Comparison of ENCODE assay signal across 8 cellular contexts in genomic region chr11:114400222-114400973, GRCh38. TPM values are rescaled to one million over a fixed set of nuclear protein-coding genes. Genes with fewer than 3 reads are reported as not detected.
DNase-seq lines count a peak whose midpoint lies in the region; ATAC-seq and TF ChIP-seq lines count a peak whose summit lies in the region.

TSS of gene C11orf71 (minus strand) at chr11:114400511. CDS start at chr11:114400331, 180 bp downstream.
TSS of gene RBM7 (plus strand) at chr11:114400666. CDS start at chr11:114400672, 6 bp downstream.

- no peaks in the 10 kb centered on the region for H3F3A ChIP-seq in PC-3 (ENCODE audit: low read length, unreplicated experiment)

- H3K36me3 ChIP-seq in PC-3 (ENCODE audit: low read depth, low read length) (peaks cover 21% of the 10 kb centered on the region), muscle layer of colon (ENCODE audit: insufficient read depth, low read length) (peaks cover 6% of the 10 kb centered on the region)

- peak; percentile 99 for DNase-seq in DMS53 (lab: John Stamatoyannopoulos, UW)
- peak; percentile 100 for DNase-seq in PC-3
- peak; percentile 97 for DNase-seq in activated T-cell treated with anti-CD3 and anti-CD28 coated beads, Interleukin-2, amount 50 U/mL, for 4 hours
- peak; percentile 95 for DNase-seq in stimulated activated CD8-positive, alpha-beta memory T cell treated with anti-CD3 and anti-CD28 coated beads, Interleukin-7, amount 100 ng/mL, for 24 hours (ENCODE audit: low read depth)

- TF ChIP-seq EP300 in Ishikawa (IDR thresholded peaks at IDR 0.05; ENCODE audit: borderline replicate concordance) = no peak

- H3K27ac ChIP-seq in PC-3 (ENCODE audit: low read length) (peak within 1 kb of the TSS; percentile 92), muscle layer of colon (ENCODE audit: low read depth, low read length) (peak within 1 kb of the TSS; percentile 56)

- TF ChIP-seq CTCF in PC-3 (conservative IDR thresholded peaks at IDR 0.05; ENCODE audit: low read depth, low read length) = peak; percentile 17; the same call in 1 of the 2 replicates

- no peaks in the 10 kb centered on the region for H3K9me3 Mint-ChIP-seq in activated T-cell treated with anti-CD3 and anti-CD28 coated beads, Interleukin-2, amount 50 U/mL, for 4 hours

- peaks cover 49% of the 10 kb centered on the region for H3K4me1 Mint-ChIP-seq in activated T-cell treated with anti-CD3 and anti-CD28 coated beads, Interleukin-2, amount 50 U/mL, for 4 hours (ENCODE audit: low read depth)

- H3K4me3 ChIP-seq in PC-3 (ENCODE audit: low read length) (peak within 1 kb of the TSS; percentile 94), muscle layer of colon (ENCODE audit: low read depth in 1 of 2, low read length in 2 of 2) (peak within 1 kb of the TSS; percentile 82 to 90)

- intact Hi-C loops in PC-3 (cut with micrococcal nuclease) = loop anchor here (1.0 to 5.0 kb wide), 3 partner anchors 39 to 162 kb away; partner anchors contain the start of gene REXO2

- no peaks in the 10 kb centered on the region for H3K9me2 ChIP-seq in PC-3 (replicated peaks; ENCODE audit: low read length)

- ATAC-seq in GM21576 (IDR thresholded peaks at IDR 0.05; ENCODE audit: unreplicated experiment) (peak; percentile 95), PC-3 (peak; percentile 88), esophagus mucosa (peak; percentile 98)
- peak; percentile 94 to 96 for ATAC-seq in activated T-cell treated with anti-CD3 and anti-CD28 coated beads, Interleukin-2, amount 50 U/mL, for 4 hours

- H3K9ac ChIP-seq in PC-3 (ENCODE audit: low read length) (peak within 1 kb of the TSS; percentile 98), muscle layer of colon (ENCODE audit: low read length) (peak within 1 kb of the TSS; percentile 98)

- H3K9me3 ChIP-seq in PC-3 (ENCODE audit: low read length) (no peaks in the 10 kb centered on the region), muscle layer of colon (ENCODE audit: low read length) (no peaks in the 10 kb centered on the region)

- POLR2A ChIA-PET in PC-3 (lab: Charles Lee; ENCODE audit: unreplicated experiment) = no interaction called here

- H3K4me1 ChIP-seq in PC-3 (ENCODE audit: insufficient read depth, low read length) = peaks cover 40% of the 10 kb centered on the region
- H3K4me1 ChIP-seq in muscle layer of colon (ENCODE audit: insufficient read depth, low read length) = peaks cover 43% of the 10 kb centered on the region

- H3K4me2 ChIP-seq in PC-3 (ENCODE audit: low read length) = peak within 1 kb of the TSS; percentile 80

- CTCF ChIA-PET in PC-3 (lab: Charles Lee) = no interaction called here

- no peaks in the 10 kb centered on the region for H3K27me3 Mint-ChIP-seq in activated T-cell treated with anti-CD3 and anti-CD28 coated beads, Interleukin-2, amount 50 U/mL, for 4 hours (ENCODE audit: low read depth)

- peak within 1 kb of the TSS; percentile 96 for H3K4me3 Mint-ChIP-seq in activated T-cell treated with anti-CD3 and anti-CD28 coated beads, Interleukin-2, amount 50 U/mL, for 4 hours

- no TSS peak for BruUV-seq in PC-3 (replicated peaks; lab: Mats Ljungman, UMichigan)

- H3K36me3 Mint-ChIP-seq in activated T-cell treated with anti-CD3 and anti-CD28 coated beads, Interleukin-2, amount 50 U/mL, for 4 hours (ENCODE audit: insufficient read depth) = peaks cover 12% of the 10 kb centered on the region

- H3K27me3 ChIP-seq in PC-3 (ENCODE audit: low read length) (no peaks in the 10 kb centered on the region), muscle layer of colon (ENCODE audit: control insufficient read depth in 1 of 2, insufficient read depth in 2 of 2, low read length in 2 of 2) (no peaks in the 10 kb centered on the region)

- peaks cover 70% of the 10 kb centered on the region for H3K79me2 ChIP-seq in PC-3 (ENCODE audit: low read length)

- 0 out of 2 replicates have a peak, but pooled peaks cover 12% of the 10 kb centered on the region for H4K20me1 ChIP-seq in PC-3 (ENCODE audit: low read length)

- TF ChIP-seq RAD21 in Ishikawa (IDR thresholded peaks at IDR 0.05; ENCODE audit: low read depth) = no peak

- peak within 1 kb of the TSS; percentile 78 for H2AFZ ChIP-seq in PC-3 (ENCODE audit: low read length)

TF ChIP-seq in Ishikawa, 13 proteins besides CTCF, POLR2A, EP300 and RAD21:
- no peak for TF ChIP-seq REST (IDR thresholded peaks at IDR 0.05; ENCODE audit: low read depth)
- TF ChIP-seq EGR1 (IDR thresholded peaks at IDR 0.05) = no peak; the same call in 1 of the 2 replicates
- peak; percentile 62; the same call in 1 of the 2 replicates for TF ChIP-seq ZBTB7A (IDR thresholded peaks at IDR 0.05; ENCODE audit: low read depth)
- TF ChIP-seq CEBPB (IDR thresholded peaks at IDR 0.05) = peak; percentile 90
- peak; percentile 80 for TF ChIP-seq TAF1 (IDR thresholded peaks at IDR 0.05; ENCODE audit: low read depth)
- TF ChIP-seq TCF12 (IDR thresholded peaks at IDR 0.05; ENCODE audit: low read depth) = peak; percentile 49; the same call in 1 of the 2 replicates
- TF ChIP-seq YY1 (IDR thresholded peaks at IDR 0.05; ENCODE audit: low read depth) = peak; percentile 70
- 0 out of 2 replicates have a peak, but pooled peaks have one; percentile 32 for TF ChIP-seq TEAD4 (IDR thresholded peaks at IDR 0.05)
- peak; percentile 75 for TF ChIP-seq CREB1 (IDR thresholded peaks at IDR 0.05; ENCODE audit: low read depth)
- TF ChIP-seq MAX (IDR thresholded peaks at IDR 0.05) = 0 out of 2 replicates have a peak, but pooled peaks have one; percentile 75
- no peak for TF ChIP-seq FOXM1 (IDR thresholded peaks at IDR 0.05; ENCODE audit: borderline replicate concordance, low read depth)
- no peak for TF ChIP-seq USF1 (IDR thresholded peaks at IDR 0.05)
- no peak; the same call in 1 of the 2 replicates for TF ChIP-seq NFIC (IDR thresholded peaks at IDR 0.05)
TF ChIP-seq in Ishikawa: peak in this region for 8.

RNA-seq across cellular contexts. Expression of gene C11orf71, which starts in this region (rescaled TPM):
- total RNA-seq in PC-3 (2014; rRNA removed) (5.0 and 8.1 TPM in 2 replicates), esophagus mucosa (2.9 TPM)
- total RNA-seq in activated T-cell treated with anti-CD3 and anti-CD28 coated beads, Interleukin-2, amount 50 U/mL, for 4 hours = 1 to 10 TPM; 6.5 to 8.9 (median 8.2) TPM

RNA-seq across cellular contexts. Expression of gene RBM7, which starts in this region (rescaled TPM):
- 18.4 and 30.1 TPM in 2 replicates for total RNA-seq in PC-3 (2014; rRNA removed)
- total RNA-seq in activated T-cell treated with anti-CD3 and anti-CD28 coated beads, Interleukin-2, amount 50 U/mL, for 4 hours = 10 to 100 TPM; 27.5 to 33.0 (median 29.6) TPM
- 20.2 TPM for total RNA-seq in esophagus mucosa

Comparison
In these comparisons a context has a peak if more than half of its experiments do, and no peak if none do; other contexts are left out.
1. Peak in every context shown above with its lines: DNase-seq, ATAC-seq, H3K4me3 ChIP-seq and H3K27ac ChIP-seq.